14 cellular contexts compared by ENCODE assay signal in the genomic region with DNA sequence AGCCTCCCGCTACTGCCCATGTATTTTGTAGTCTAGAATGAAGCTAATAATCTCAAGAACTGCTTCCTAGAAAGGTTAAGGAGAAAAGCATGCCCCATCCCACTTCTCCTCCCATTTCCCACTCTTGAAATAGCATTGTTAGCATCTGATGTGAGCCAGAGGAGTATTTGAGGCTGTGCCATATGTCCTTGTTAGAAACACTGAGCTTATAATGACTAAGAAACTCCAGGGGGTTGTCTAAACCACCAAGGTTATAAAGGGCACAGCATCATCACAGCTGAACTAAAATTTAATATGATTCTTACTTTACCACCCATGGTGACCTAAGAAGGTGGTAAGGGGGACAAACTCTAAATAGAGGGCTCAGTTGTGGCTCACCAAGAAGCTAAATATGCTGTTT.
DNase-seq lines count a peak whose midpoint lies in the region; ATAC-seq, FAIRE-seq and TF ChIP-seq lines count a peak whose summit lies in the region.
"Had no signal": no experiment of that assay in that cellular context is flagged by ENCODE, and none has a peak within 500 bp of the region (broad histone marks: within the 10 kb centered on the region; RNA-seq: fewer than 3 reads in every experiment).

No MANE protein-coding gene starts in this region.

- H3K4me3 Mint-ChIP-seq in stimulated activated naive CD8-positive, alpha-beta T cell treated with anti-CD3 and anti-CD28 coated beads, Interleukin-15, amount 100 ng/mL, for 72 hours: no peak overlapping the region
- H3K4me3 Mint-ChIP-seq: activated B cell treated with CpG ODN at 0.5 μM for 24 hours; activated T-cell treated with anti-CD3 and anti-CD28 coated beads, Interleukin-2, amount 50 U/mL, for 72 hours had no signal

- H3K9me3 Mint-ChIP-seq in stimulated activated naive CD8-positive, alpha-beta T cell treated with anti-CD3 and anti-CD28 coated beads, Interleukin-15, amount 100 ng/mL, for 72 hours: peaks cover 9 to 15% of the 10 kb centered on the region in 2 donors

- H3K27me3 Mint-ChIP-seq in stimulated activated naive CD8-positive, alpha-beta T cell treated with anti-CD3 and anti-CD28 coated beads, Interleukin-15, amount 100 ng/mL, for 72 hours: no peaks in the 10 kb centered on the region
- H3K27me3 Mint-ChIP-seq: activated B cell treated with CpG ODN at 0.5 μM for 24 hours had no signal

- no peak for FAIRE-seq in D721Med (lab: Jason Lieb, UNC)
- FAIRE-seq: pancreas had no signal

- H3K27ac Mint-ChIP-seq in stimulated activated naive CD8-positive, alpha-beta T cell treated with anti-CD3 and anti-CD28 coated beads, Interleukin-15, amount 100 ng/mL, for 72 hours: no peak overlapping the region
- H3K27ac Mint-ChIP-seq: activated B cell treated with CpG ODN at 0.5 μM for 24 hours; activated T-cell treated with anti-CD3 and anti-CD28 coated beads, Interleukin-2, amount 50 U/mL, for 72 hours had no signal

- no peak for DNase-seq in stimulated activated naive CD8-positive, alpha-beta T cell treated with anti-CD3 and anti-CD28 coated beads, Interleukin-15, Interleukin-2, amounts not matched to agents 100 U/mL and 50 U/mL, for 24 hours
- DNase-seq in stimulated activated naive CD8-positive, alpha-beta T cell treated with anti-CD3 and anti-CD28 coated beads, Interleukin-15, amount 100 ng/mL, for 72 hours: no peak
- DNase-seq in T1000 (lab: John Stamatoyannopoulos, UW): peak; percentile 46
- peak; percentile 94 for DNase-seq in iris pigment epithelial cell (ENCODE audit: low read depth)
- no peak for DNase-seq in D721Med (ENCODE audit: insufficient read length, low spot score)
- DNase-seq in NCI-H128 (lab: John Stamatoyannopoulos, UW; ENCODE audit: unreplicated experiment): no peak
- no peak for DNase-seq in NCI-H2196 (lab: John Stamatoyannopoulos, UW; ENCODE audit: unreplicated experiment)
- DNase-seq: activated B cell treated with CpG ODN at 0.5 μM for 24 hours; activated T-cell treated with anti-CD3 and anti-CD28 coated beads, Interleukin-2, amount 50 U/mL, for 72 hours; cerebellar nuclear complex; Karpas-422; pancreas; stimulated activated CD4-positive, alpha-beta T cell treated with anti-CD3 and anti-CD28 coated beads, Interleukin-4, amount 100 ng/mL, for 4 hours had no signal

- no peaks in the 10 kb centered on the region for H3K4me1 Mint-ChIP-seq in stimulated activated naive CD8-positive, alpha-beta T cell treated with anti-CD3 and anti-CD28 coated beads, Interleukin-15, amount 100 ng/mL, for 72 hours
- H3K4me1 Mint-ChIP-seq: activated B cell treated with CpG ODN at 0.5 μM for 24 hours had no signal

- TF ChIP-seq CTCF in D721Med (IDR thresholded peaks at IDR 0.05; ENCODE audit: insufficient read depth, missing control alignments): no peak

- ATAC-seq in stimulated activated naive CD8-positive, alpha-beta T cell treated with anti-CD3 and anti-CD28 coated beads, Interleukin-15, Interleukin-2, amounts not matched to agents 100 U/mL and 50 U/mL, for 24 hours: peak; percentile 49
- no peak for ATAC-seq in stimulated activated naive CD8-positive, alpha-beta T cell treated with anti-CD3 and anti-CD28 coated beads, Interleukin-15, amount 100 ng/mL, for 72 hours
- ATAC-seq in GM19035 (IDR thresholded peaks at IDR 0.05; ENCODE audit: unreplicated experiment): no peak
- ATAC-seq: activated T-cell treated with anti-CD3 and anti-CD28 coated beads, Interleukin-2, amount 50 U/mL, for 72 hours had no signal

Comparison
In these comparisons a context has a peak if more than half of its experiments do, and no peak if none do; other contexts are left out.
1. DNase-seq: peak in T1000 (single experiment) and iris pigment epithelial cell (single experiment); none in stimulated activated naive CD8-positive, alpha-beta T cell treated with anti-CD3 and anti-CD28 coated beads, Interleukin-15, Interleukin-2, amounts not matched to agents 100 U/mL and 50 U/mL, for 24 hours (single experiment), stimulated activated naive CD8-positive, alpha-beta T cell treated with anti-CD3 and anti-CD28 coated beads, Interleukin-15, amount 100 ng/mL, for 72 hours (0 of 2), D721Med (single experiment), NCI-H128 (single experiment) and NCI-H2196 (single experiment).